ENCODE assay signal across 16 cellular contexts in the genomic region with DNA sequence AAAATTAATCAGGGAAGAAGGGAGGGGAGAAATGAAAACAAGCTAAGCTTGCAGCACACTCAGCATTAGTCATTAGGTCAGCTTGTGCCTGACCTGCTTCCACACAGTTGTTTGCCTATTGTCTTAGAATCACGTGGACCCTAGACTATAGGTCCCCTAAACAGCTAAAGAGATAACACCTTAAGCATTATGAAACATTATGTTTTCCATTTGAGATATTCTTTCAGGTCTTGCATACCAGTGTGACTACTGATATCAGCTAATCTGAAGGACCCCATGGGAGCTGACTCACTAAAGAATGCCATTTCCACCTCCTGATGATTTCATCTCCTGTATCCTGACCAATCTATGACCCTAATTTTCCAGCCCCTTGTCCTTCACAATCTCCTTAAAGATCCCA.
DNase-seq lines count a peak whose midpoint lies in the region; ATAC-seq and TF ChIP-seq lines count a peak whose summit lies in the region.
"Had no signal": no experiment of that assay in that cellular context is flagged by ENCODE, and none has a peak within 500 bp of the region (broad histone marks: within the 10 kb centered on the region; RNA-seq: fewer than 3 reads in every experiment).

No MANE protein-coding gene starts in this region.

- H3K9me3 Mint-ChIP-seq in Calu3 (ENCODE audit: low read depth, unreplicated experiment) = peaks cover 12% of the 10 kb centered on the region

- TF ChIP-seq CTCF in Calu3 (IDR thresholded peaks at IDR 0.05; ENCODE audit: unreplicated experiment) (no peak), Panc1 (IDR thresholded peaks at IDR 0.05) (no peak)

- H3K9me3 ChIP-seq in Panc1 (ENCODE audit: control insufficient read depth, insufficient read depth, low read depth, low read length) = no peaks in the 10 kb centered on the region
- H3K9me3 ChIP-seq: BLaER1, neutrophil had no signal

- H3K36me3 Mint-ChIP-seq in Calu3 (ENCODE audit: insufficient read depth, unreplicated experiment) = peaks cover 34% of the 10 kb centered on the region

- H3K27ac ChIP-seq in Panc1 (ENCODE audit: low read length) = no peak overlapping the region
- H3K27ac ChIP-seq in epithelial cell of prostate = peak overlapping the region; percentile 24
- H3K27ac ChIP-seq: BLaER1, esophagus squamous epithelium, neutrophil had no signal

- no peaks in the 10 kb centered on the region for H3K36me3 ChIP-seq in Panc1 (ENCODE audit: control insufficient read depth, insufficient read depth, low read length)
- H3K36me3 ChIP-seq: BLaER1, esophagus squamous epithelium, neutrophil had no signal

- H3K4me1 ChIP-seq in Panc1 (ENCODE audit: control insufficient read depth, insufficient read depth, low read length) = peaks cover 16% of the 10 kb centered on the region
- H3K4me1 ChIP-seq: BLaER1 had no signal

- ATAC-seq in Panc1 (peak; percentile 53; the same call in 1 of the 2 replicates), HG02970 (IDR thresholded peaks at IDR 0.05; ENCODE audit: low FRiP score, unreplicated experiment) (no peak), HG02759 (IDR thresholded peaks at IDR 0.05; ENCODE audit: unreplicated experiment) (no peak)
- ATAC-seq: left colon had no signal

- POLR2A ChIA-PET in Panc1 (lab: Charles Lee) = no interaction called here

- H3K27me3 ChIP-seq in Panc1 (ENCODE audit: control insufficient read depth, insufficient read depth, low read length) = no peaks in the 10 kb centered on the region
- H3K27me3 ChIP-seq: BLaER1, esophagus squamous epithelium had no signal

- H3K4me3 Mint-ChIP-seq in Calu3 (ENCODE audit: low read depth, unreplicated experiment) = no peak overlapping the region

- CTCF ChIA-PET in Calu3 (lab: Charles Lee) = interaction anchor here (0.7 to 1.2 kb wide), 7 partner anchors 10 to 157 kb away, joined by 3 to 8 read pairs (median 3); partner anchors contain the start of gene FUT8
- CTCF ChIA-PET in Panc1 (lab: Charles Lee) = no interaction called here

- BruUV-seq in Calu3 (replicated peaks; lab: Mats Ljungman, UMichigan) (no TSS peak), Panc1 (replicated peaks; lab: Mats Ljungman, UMichigan) (no TSS peak)

- intact Hi-C loops in Calu3 (cut with micrococcal nuclease; ENCODE audit: unreplicated experiment) (loop anchor here (2.0 kb wide), 1 partner anchor 40 kb away; no protein-coding TSS in a partner anchor), Panc1 (cut with micrococcal nuclease; ENCODE audit: unreplicated experiment) (no loop called here)

- H3K27me3 Mint-ChIP-seq in Calu3 (ENCODE audit: unreplicated experiment) = no peaks in the 10 kb centered on the region

- peak; percentile 48 for DNase-seq in Calu3
- peak; percentile 47 for DNase-seq in Panc1 (ENCODE audit: low read depth, low spot score)
- DNase-seq in epithelial cell of prostate (ENCODE audit: low read depth, low spot score) = peak; percentile 29
- peak; percentile 60 for DNase-seq in non-pigmented ciliary epithelial cell (ENCODE audit: low read depth)
- DNase-seq in NCI-H2081 treated with DMSO at 0.1 percent for 48 hours (lab: John Stamatoyannopoulos, UW) = no peak
- DNase-seq in activated naive CD4-positive, alpha-beta T cell (lab: John Stamatoyannopoulos, UW) = no peak
- DNase-seq: central memory CD4-positive, alpha-beta T cell; esophagus squamous epithelium; GDM1; left colon; NCI-H1092 treated with DMSO at 0.1 percent for 48 hours; NCI-H526 treated with DMSO at 0.1 percent for 48 hours had no signal

- H3K4me3 ChIP-seq in Panc1 (ENCODE audit: low read depth in 2 of 2, low read length in 2 of 2) = no peak overlapping the region
- H3K4me3 ChIP-seq: BLaER1, esophagus squamous epithelium had no signal

- peak overlapping the region; percentile 93 for H3K27ac Mint-ChIP-seq in Calu3 (ENCODE audit: unreplicated experiment)

- peaks cover 59% of the 10 kb centered on the region for H3K4me1 Mint-ChIP-seq in Calu3 (ENCODE audit: low read depth, unreplicated experiment)

- in situ Hi-C loops in Panc1 (cut with HindIII; ENCODE audit: low pct_unique_long_range_greater_than_20kb, low sequenced_read_pairs) = no loop called here

Comparison
In these comparisons a context has a peak if more than half of its experiments do, and no peak if none do; other contexts are left out.
1. DNase-seq: peak in Calu3 (single experiment), Panc1 (single experiment), epithelial cell of prostate (single experiment) and non-pigmented ciliary epithelial cell (single experiment); none in NCI-H2081 treated with DMSO at 0.1 percent for 48 hours (single experiment) and activated naive CD4-positive, alpha-beta T cell (0 of 4).